Comparison of ENCODE assay signal across 30 cellular contexts in genomic region chr3:178381555-178381954, GRCh38.
A peak's percentile ranks its signal among the peaks of the same experiment; 100 is the strongest.
DNase-seq lines count a peak whose midpoint lies in the region; ATAC-seq and TF ChIP-seq lines count a peak whose summit lies in the region.
"Had no signal": no experiment of that assay in that cellular context is flagged by ENCODE, and none has a peak within 500 bp of the region (broad histone marks: within the 10 kb centered on the region; RNA-seq: fewer than 3 reads in every experiment).

No MANE protein-coding gene starts in this region.

- peak; percentile 29 for DNase-seq in HFFc6
- peak; percentile 37 for DNase-seq in amniotic epithelial cell (ENCODE audit: low read depth)
- peak; percentile 51 to 66 for DNase-seq in foreskin fibroblast
- no peak for DNase-seq in smooth muscle cell (lab: John Stamatoyannopoulos, UW; ENCODE audit: unreplicated experiment)
- no peak for DNase-seq in substantia nigra (lab: John Stamatoyannopoulos, UW)
- DNase-seq in globus pallidus (ENCODE audit: low spot score), result no peak
- no peak for DNase-seq in stimulated activated naive CD8-positive, alpha-beta T cell treated with anti-CD3 and anti-CD28 coated beads, Interleukin-15, Interleukin-2, amounts not matched to agents 100 U/mL and 50 U/mL, for 24 hours
- DNase-seq: activated CD4-positive, alpha-beta T cell treated with anti-CD3 and anti-CD28 coated beads, Interleukin-2, amount 50 U/mL, for 1 hour; activated gamma-delta T cell treated with Interleukin-2 at 50 U/mL for 16 hours; activated T-cell treated with anti-CD3 and anti-CD28 coated beads, Interleukin-2, amount 50 U/mL, for 4 hours; body of pancreas; colonic mucosa; DMS79 treated with DMSO at 0.1 percent for 48 hours; effector CD8-positive, alpha-beta T cell; erythroblast; foreskin melanocyte; left cardiac atrium; NCI-H1436; NCI-H345; NCI-H774; stimulated activated CD4-positive, alpha-beta T cell treated with anti-CD3 and anti-CD28 coated beads, Interleukin-1b, Interleukin-23, amount 100 ng/mL, for 48 hours; stimulated activated CD8-positive, alpha-beta memory T cell treated with anti-CD3 and anti-CD28 coated beads, Interleukin-4, amount 100 ng/mL, for 48 hours; T-helper 9 cell had no signal

- 0 out of 2 replicates have a peak overlapping the region, but pooled peaks have one; percentile 69 for H3K27ac Mint-ChIP-seq in HFFc6
- H3K27ac Mint-ChIP-seq: memory B cell, type B pancreatic cell, WTC11 had no signal

- H3K27me3 Mint-ChIP-seq in HFFc6 (ENCODE audit: insufficient read depth), result no peaks in the 10 kb centered on the region; the same call in 1 of the 2 replicates
- H3K27me3 Mint-ChIP-seq: memory B cell, type B pancreatic cell had no signal

- H3K79me2 ChIP-seq in smooth muscle cell (ENCODE audit: low read depth), result no peaks in the 10 kb centered on the region

- H3F3A ChIP-seq in smooth muscle cell (ENCODE audit: low read depth), result peaks cover 6% of the 10 kb centered on the region

- no peaks in the 10 kb centered on the region for H3K9me3 Mint-ChIP-seq in HFFc6
- H3K9me3 Mint-ChIP-seq: activated T-cell treated with anti-CD3 and anti-CD28 coated beads, Interleukin-2, amount 50 U/mL, for 4 hours; memory B cell; type B pancreatic cell; WTC11 had no signal

- H3K4me2 ChIP-seq in smooth muscle cell, result peak overlapping the region; percentile 39
- H3K4me2 ChIP-seq: KMS-11 had no signal

- no peaks in the 10 kb centered on the region for H3K9me3 ChIP-seq in smooth muscle cell (replicated peaks; ENCODE audit: low read depth)
- H3K9me3 ChIP-seq: body of pancreas, colonic mucosa, neutrophil, prostate gland had no signal

- peaks cover 54% of the 10 kb centered on the region for H3K4me1 Mint-ChIP-seq in HFFc6 (ENCODE audit: low read depth)
- H3K4me1 Mint-ChIP-seq: memory B cell had no signal

- H4K20me1 ChIP-seq in smooth muscle cell (ENCODE audit: low read depth), result no peaks in the 10 kb centered on the region

- 56% methylated on average over 1 of the region's 1 CpG for WGBS in smooth muscle cell (ENCODE audit: low lambda C conversion rate)

- H3K4me1 ChIP-seq in smooth muscle cell (ENCODE audit: low read depth), result peaks cover 13% of the 10 kb centered on the region
- H3K4me1 ChIP-seq: body of pancreas, colonic mucosa, prostate gland had no signal

- H3K4me3 Mint-ChIP-seq in HFFc6, result peak overlapping the region; percentile 29; the same call in 1 of the 2 replicates
- H3K4me3 Mint-ChIP-seq: activated T-cell treated with anti-CD3 and anti-CD28 coated beads, Interleukin-2, amount 50 U/mL, for 4 hours; memory B cell; type B pancreatic cell; WTC11 had no signal

- H3K4me3 ChIP-seq in foreskin fibroblast (ENCODE audit: low read depth in 1 of 2, low read length in 2 of 2) (no peak overlapping the region), smooth muscle cell (no peak overlapping the region)
- H3K4me3 ChIP-seq: body of pancreas, colonic mucosa, prostate gland had no signal

- TF ChIP-seq CTCF in HFFc6 (IDR thresholded peaks at IDR 0.05) (no peak), foreskin fibroblast (IDR thresholded peaks at IDR 0.05; ENCODE audit: low read depth, low read length) (no peak), smooth muscle cell (IDR thresholded peaks at IDR 0.05; ENCODE audit: borderline replicate concordance, insufficient read depth, poor library complexity, severe bottlenecking) (no peak)

- no peaks in the 10 kb centered on the region for H3K27me3 ChIP-seq in smooth muscle cell (ENCODE audit: low read depth)
- H3K27me3 ChIP-seq: body of pancreas, colonic mucosa, neutrophil had no signal

- no peak for ATAC-seq in stimulated activated naive CD8-positive, alpha-beta T cell treated with anti-CD3 and anti-CD28 coated beads, Interleukin-15, Interleukin-2, amounts not matched to agents 100 U/mL and 50 U/mL, for 24 hours
- ATAC-seq: activated T-cell treated with anti-CD3 and anti-CD28 coated beads, Interleukin-2, amount 50 U/mL, for 4 hours; body of pancreas; left cardiac atrium; WTC11 had no signal

- peak overlapping the region; percentile 26 for H3K9ac ChIP-seq in smooth muscle cell (ENCODE audit: low read depth)
- H3K9ac ChIP-seq: KMS-11 had no signal

- no peaks in the 10 kb centered on the region for H3K36me3 ChIP-seq in smooth muscle cell (ENCODE audit: low read depth)
- H3K36me3 ChIP-seq: colonic mucosa, neutrophil, prostate gland had no signal

- peak overlapping the region; percentile 78 for H3K27ac ChIP-seq in smooth muscle cell (ENCODE audit: low read depth)
- no peak overlapping the region for H3K27ac ChIP-seq in substantia nigra (ENCODE audit: low read depth, low read length, poor library complexity, severe bottlenecking)
- H3K27ac ChIP-seq: body of pancreas, C4-2B, colonic mucosa, KMS-11, neutrophil, prostate gland had no signal

- H2AFZ ChIP-seq in smooth muscle cell (ENCODE audit: low read depth), result no peak overlapping the region

- peaks cover 6% of the 10 kb centered on the region; the same call in 1 of the 2 replicates for H3K36me3 Mint-ChIP-seq in HFFc6 (ENCODE audit: low read depth)
- H3K36me3 Mint-ChIP-seq: memory B cell, type B pancreatic cell, WTC11 had no signal

Comparison
In these comparisons a context has a peak if more than half of its experiments do, and no peak if none do; other contexts are left out.
1. DNase-seq: peak in HFFc6 (single experiment), amniotic epithelial cell (single experiment) and foreskin fibroblast (2 of 2); none in smooth muscle cell (single experiment), substantia nigra (0 of 49), globus pallidus (single experiment) and stimulated activated naive CD8-positive, alpha-beta T cell treated with anti-CD3 and anti-CD28 coated beads, Interleukin-15, Interleukin-2, amounts not matched to agents 100 U/mL and 50 U/mL, for 24 hours (single experiment).